ENCODE assay signal across 34 cellular contexts in genomic region chr2:39689876-39690275, GRCh38. TPM values are rescaled to one million over a fixed set of nuclear protein-coding genes. Genes with fewer than 3 reads are reported as not detected.
"Had no signal": no experiment of that assay in that cellular context is flagged by ENCODE, and none has a peak within 500 bp of the region (broad histone marks: within the 10 kb centered on the region; RNA-seq: fewer than 3 reads in every experiment).

No MANE protein-coding gene starts in this region.

- H3K4me3 Mint-ChIP-seq: activated B cell treated with CpG ODN at 0.5 μM for 24 hours; activated CD4-positive, alpha-beta memory T cell treated with anti-CD3 and anti-CD28 coated beads for 36 hours; activated naive CD4-positive, alpha-beta T cell treated with anti-CD3 and anti-CD28 coated beads for 36 hours; activated naive CD8-positive, alpha-beta T cell treated with anti-CD3 and anti-CD28 coated beads, Interleukin-2, amount 50 U/mL, for 24 hours; activated T-cell treated with anti-CD3 and anti-CD28 coated beads, Interleukin-2, amount 50 U/mL, for 4 hours; activated T-helper 1 cell treated with anti-CD3 and anti-CD28 coated beads, Interleukin-12 subunit alpha, Interleukin-12 subunit beta, Interleukin-2, Interleukin-4 antibody, amounts not matched to agents 30 ng/mL and 10 ng/mL and 1 ng/mL, durations not matched to agents 14 hours and 24 hours and 36 hours; T-cell; T-helper 17 cell had no signal

- H3K4me3 ChIP-seq: MG63, PC-9 had no signal

- H3K4me2 ChIP-seq: PC-9 had no signal

- DNase-seq: activated B cell treated with CpG ODN at 0.5 μM for 24 hours; activated CD4-positive, alpha-beta memory T cell treated with anti-CD3 and anti-CD28 coated beads for 36 hours; activated CD4-positive, alpha-beta T cell treated with anti-CD3 and anti-CD28 coated beads for 4 hours; activated CD4-positive, alpha-beta T cell treated with anti-CD3 and anti-CD28 coated beads, Interleukin-2, amount 50 U/mL, for 1 hour; activated CD4-positive, CD25-positive, alpha-beta regulatory T cell treated with anti-CD3 and anti-CD28 coated beads, Interleukin-2, amount 50 U/mL, for 72 hours; activated CD8-positive, alpha-beta memory T cell treated with anti-CD3 and anti-CD28 coated beads, Interleukin-2, amount 50 U/mL, for 4 hours; activated gamma-delta T cell treated with Interleukin-2 at 50 U/mL for 16 hours; activated naive CD4-positive, alpha-beta T cell treated with anti-CD3 and anti-CD28 coated beads for 36 hours; activated naive CD8-positive, alpha-beta T cell treated with anti-CD3 and anti-CD28 coated beads, Interleukin-2, amount 50 U/mL, for 24 hours; activated T-cell treated with anti-CD3 and anti-CD28 coated beads for 4 hours; activated T-cell treated with anti-CD3 and anti-CD28 coated beads, Interleukin-2, amount 50 U/mL, for 4 hours; anterior cingulate cortex; central memory CD4-positive, alpha-beta T cell; Kasumi-1; KG1; MG63; NCI-H1048; NCI-H187; NCI-H2171; NCI-H510A; NCI-H526; NK-92 treated with Interleukin-12 subunit alpha and Interleukin-12 subunit beta, amount 100 ng/mL, for 24 hours; SIG-M5; T-cell; T-helper 17 cell had no signal

- H3K9me3 Mint-ChIP-seq: activated T-helper 1 cell treated with anti-CD3 and anti-CD28 coated beads, Interleukin-12 subunit alpha, Interleukin-12 subunit beta, Interleukin-2, Interleukin-4 antibody, amounts not matched to agents 30 ng/mL and 10 ng/mL and 1 ng/mL, durations not matched to agents 14 hours and 24 hours and 36 hours had no signal

- H3K27ac Mint-ChIP-seq: activated B cell treated with CpG ODN at 0.5 μM for 24 hours; activated CD4-positive, alpha-beta memory T cell treated with anti-CD3 and anti-CD28 coated beads for 36 hours; activated naive CD4-positive, alpha-beta T cell treated with anti-CD3 and anti-CD28 coated beads for 36 hours; activated naive CD4-positive, alpha-beta T cell treated with anti-CD3 and anti-CD28 coated beads, Interleukin-2, amount 50 U/mL, for 72 hours; activated naive CD8-positive, alpha-beta T cell treated with anti-CD3 and anti-CD28 coated beads, Interleukin-2, amount 50 U/mL, for 24 hours; activated T-helper 1 cell treated with anti-CD3 and anti-CD28 coated beads, Interleukin-12 subunit alpha, Interleukin-12 subunit beta, Interleukin-2, Interleukin-4 antibody, amounts not matched to agents 30 ng/mL and 10 ng/mL and 1 ng/mL, durations not matched to agents 14 hours and 24 hours and 36 hours; brain; T-cell; T-helper 17 cell had no signal

- ATAC-seq: activated naive CD4-positive, alpha-beta T cell treated with anti-CD3 and anti-CD28 coated beads, Interleukin-2, amount 50 U/mL, for 72 hours; activated naive CD8-positive, alpha-beta T cell treated with anti-CD3 and anti-CD28 coated beads, Interleukin-2, amount 50 U/mL, for 24 hours; activated T-cell treated with anti-CD3 and anti-CD28 coated beads, Interleukin-2, amount 50 U/mL, for 4 hours; Right ventricle myocardium inferior; SK-N-SH treated with all-trans-retinoic acid at 6 μM for 48 hours; T-cell; T-helper 17 cell had no signal

- H3K36me3 Mint-ChIP-seq: activated CD4-positive, alpha-beta memory T cell treated with anti-CD3 and anti-CD28 coated beads for 36 hours; activated naive CD4-positive, alpha-beta T cell treated with anti-CD3 and anti-CD28 coated beads, Interleukin-2, amount 50 U/mL, for 72 hours; T-cell had no signal

- H3K27ac ChIP-seq: PC-9, RWPE1, VCaP had no signal

- FAIRE-seq: RCC 7860 had no signal

- H3K4me1 Mint-ChIP-seq: activated B cell treated with CpG ODN at 0.5 μM for 24 hours; activated naive CD8-positive, alpha-beta T cell treated with anti-CD3 and anti-CD28 coated beads, Interleukin-2, amount 50 U/mL, for 24 hours; T-cell; T-helper 17 cell had no signal

RNA-seq across cellular contexts. Expression of gene TMEM178A, which starts 24.2 kb away (rescaled TPM):
- total RNA-seq: activated B cell treated with CpG ODN at 0.5 μM for 24 hours; activated T-cell treated with anti-CD3 and anti-CD28 coated beads, Interleukin-2, amount 50 U/mL, for 4 hours; activated T-helper 1 cell treated with anti-CD3 and anti-CD28 coated beads, Interleukin-12 subunit alpha, Interleukin-12 subunit beta, Interleukin-2, Interleukin-4 antibody, amounts not matched to agents 30 ng/mL and 10 ng/mL and 1 ng/mL, durations not matched to agents 14 hours and 24 hours and 36 hours had no signal
